Comparison of ENCODE assay signal across 8 cellular contexts in the genomic region with DNA sequence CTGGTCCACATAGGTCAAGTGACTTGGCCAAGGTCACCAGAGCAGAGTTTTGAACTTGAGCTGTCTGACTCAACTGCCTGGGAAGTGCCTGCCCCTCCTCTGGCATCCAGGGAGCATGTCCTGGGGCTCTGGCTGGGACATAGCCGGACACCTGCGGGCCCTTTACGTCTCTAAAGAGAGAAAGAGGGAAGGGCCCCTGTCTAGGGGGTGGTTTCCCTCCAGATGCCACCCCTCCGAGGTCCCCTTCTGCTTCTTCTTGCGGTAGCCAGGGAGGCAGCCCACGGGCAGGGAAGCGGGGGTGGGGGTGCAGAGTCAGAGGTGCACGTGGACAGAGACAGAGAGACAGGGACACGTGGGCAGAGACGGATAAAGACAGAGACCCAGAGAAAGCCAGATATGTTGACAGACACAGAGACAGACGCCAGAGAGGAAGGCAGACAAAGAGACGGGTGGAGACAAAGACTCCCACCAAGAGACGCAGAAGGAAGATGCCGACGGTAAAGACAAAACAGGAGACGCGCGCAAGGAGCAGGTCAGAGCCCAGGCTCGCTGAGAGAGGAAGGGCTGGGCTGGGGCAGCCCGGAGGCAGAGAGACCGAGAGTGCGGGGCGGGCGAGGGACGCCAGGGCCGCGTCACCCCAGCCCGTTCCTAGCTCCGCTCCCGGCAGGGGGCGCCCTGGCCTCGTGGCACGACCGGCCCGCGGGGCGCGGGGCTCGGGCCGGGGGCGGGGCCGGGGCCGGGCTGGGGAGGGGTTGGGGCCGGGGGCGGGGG. TPM values are rescaled to one million over a fixed set of nuclear protein-coding genes. Genes with fewer than 3 reads are reported as not detected.
DNase-seq lines count a peak whose midpoint lies in the region; ATAC-seq and TF ChIP-seq lines count a peak whose summit lies in the region.

No MANE protein-coding gene starts in this region.

- peaks cover 2 to 5% of the 10 kb centered on the region in 2 experiments; a peak in 3 of 4 replicates for H3K4me1 ChIP-seq in HCT116 (ENCODE audit: control insufficient read depth in 1 of 2, insufficient read depth in 2 of 2, low read length in 2 of 2)
- peaks cover 52% of the 10 kb centered on the region for H3K4me1 ChIP-seq in SJSA1 (replicated peaks)
- peaks cover 0 to 29% of the 10 kb centered on the region in 2 donors for H3K4me1 ChIP-seq in right atrium auricular region

- H3K9me3 Mint-ChIP-seq in activated naive CD8-positive, alpha-beta T cell (ENCODE audit: low read depth): no peaks in the 10 kb centered on the region

- H3K4me2 ChIP-seq in HCT116 (ENCODE audit: low read length): peak overlapping the region; percentile 68

- intact Hi-C loops in HCT116 (cut with micrococcal nuclease): no loop called here
- intact Hi-C loops in sciatic nerve (cut with DNase I): loop anchor here (5.0 kb wide), 1 partner anchor 149 kb away; no protein-coding TSS in a partner anchor

- peaks cover 9% of the 10 kb centered on the region for H3K4me1 Mint-ChIP-seq in activated naive CD8-positive, alpha-beta T cell (ENCODE audit: low read depth)

- no peaks in the 10 kb centered on the region for H4K20me1 ChIP-seq in HCT116 (ENCODE audit: insufficient read depth)

- H3K9ac ChIP-seq in HCT116 (ENCODE audit: low read length): peak overlapping the region; percentile 28; the same call in 1 of the 2 replicates

- TF ChIP-seq RAD21 in HCT116 (IDR thresholded peaks at IDR 0.05; ENCODE audit: low read depth): peak; percentile 66

- no TSS peak for BruUV-seq in HCT116 (replicated peaks; lab: Mats Ljungman, UMichigan)

- H3K27ac ChIP-seq in HCT116 (ENCODE audit: low read depth, low read length) (no peak overlapping the region), SJSA1 (peak overlapping the region; percentile 51), right atrium auricular region (peak overlapping the region in 1 of 2 donors; percentile 35)

- H3K9me2 ChIP-seq in HCT116 (ENCODE audit: insufficient read depth): no peaks in the 10 kb centered on the region

- peak; percentile 56 for TF ChIP-seq CTCF in AG09309 (IDR thresholded peaks at IDR 0.05; ENCODE audit: control insufficient read depth, insufficient read depth, low read depth, low read length, missing control alignments)
- TF ChIP-seq CTCF in HCT116 (IDR thresholded peaks at IDR 0.05 in 2 of 3, conservative IDR thresholded peaks at IDR 0.05 in 1 of 3; ENCODE audit: borderline replicate concordance in 1 of 3, insufficient read depth in 1 of 3, low read depth in 2 of 3, low read length in 2 of 3): peak; percentile 32 to 62 (median 41); a peak in 5 of 6 replicates
- peak; percentile 56 to 71 for TF ChIP-seq CTCF in right atrium auricular region (IDR thresholded peaks at IDR 0.05)

- RAD21 ChIA-PET in HCT116 (lab: Charles Lee; ENCODE audit: low non-redundant PET in 1 of 2, low total read pairs in 2 of 2, uncharacterized antibody in 2 of 2, unreplicated experiment in 2 of 2): interaction anchor here in 1 of 2 experiments (0.6 kb wide), 1 partner anchor 10 kb away, joined by 4 read pairs; no protein-coding TSS in a partner anchor

- CTCF ChIA-PET in HCT116 (lab: Charles Lee): interaction anchor here (0.9 to 1.5 kb wide), 4 partner anchors 9 to 87 kb away, joined by 3 to 5 read pairs (median 4); no protein-coding TSS in a partner anchor

- POLR2A ChIA-PET in HCT116 (lab: Charles Lee): no interaction called here

- H3K4me3 ChIP-seq in AG09309 (ENCODE audit: control insufficient read depth, low read depth, low read length) (no peak overlapping the region; the same call in 1 of the 2 replicates), HCT116 (replicated peaks in 1 of 2; ENCODE audit: low read depth in 1 of 2, low read length in 2 of 2) (peak overlapping the region; percentile 9 to 17; a peak in 2 of 4 replicates), SJSA1 (peak overlapping the region; percentile 70), right atrium auricular region (peak overlapping the region in 1 of 2 donors; percentile 50)

- H3K36me3 ChIP-seq in HCT116 (ENCODE audit: control insufficient read depth in 1 of 2, insufficient read depth in 2 of 2, low read length in 2 of 2) (no peaks in the 10 kb centered on the region), SJSA1 (peaks cover 38% of the 10 kb centered on the region), right atrium auricular region (no peaks in the 10 kb centered on the region)

- H2AFZ ChIP-seq in HCT116 (ENCODE audit: low read depth, low read length, poor library complexity, severe bottlenecking): peak overlapping the region; percentile 92

- peak overlapping the region; percentile 16 for H3K27ac Mint-ChIP-seq in activated naive CD8-positive, alpha-beta T cell

- H3K4me3 Mint-ChIP-seq in activated naive CD8-positive, alpha-beta T cell: peak overlapping the region; percentile 85

- DNase-seq in AG09309 (ENCODE audit: low read depth): no peak
- no peak for DNase-seq in HCT116 (ENCODE audit: low read depth, low spot score)
- peak; percentile 75 to 88 for DNase-seq in SJSA1 (ENCODE audit: low read depth in 1 of 2, low spot score in 2 of 2)
- DNase-seq in right atrium auricular region (ENCODE audit: low spot score): peak; percentile 69
- peak; percentile 81 for DNase-seq in sciatic nerve (ENCODE audit: low spot score)
- DNase-seq in SIG-M5 treated with dmso at 0.1 percent for 504 hours (lab: John Stamatoyannopoulos, UW; ENCODE audit: unreplicated experiment): no peak

- H3K27me3 ChIP-seq in HCT116 (ENCODE audit: insufficient read depth, low read length): no peaks in the 10 kb centered on the region
- H3K27me3 ChIP-seq in SJSA1 (replicated peaks): no peaks in the 10 kb centered on the region
- no peaks in the 10 kb centered on the region for H3K27me3 ChIP-seq in right atrium auricular region

- no peak for TF ChIP-seq POLR2A in HCT116 (IDR thresholded peaks at IDR 0.05; ENCODE audit: borderline replicate concordance, extremely low read depth, insufficient read depth, insufficient read length)

- ATAC-seq in HCT116: peak; percentile 92
- ATAC-seq in sciatic nerve: peak; percentile 66
- ATAC-seq in HG02885 (IDR thresholded peaks at IDR 0.05; ENCODE audit: poor library complexity, unreplicated experiment): no peak

- peaks cover 40% of the 10 kb centered on the region for H3K27me3 Mint-ChIP-seq in activated naive CD8-positive, alpha-beta T cell

- H3K79me2 ChIP-seq in HCT116 (ENCODE audit: insufficient read depth, low read length): no peaks in the 10 kb centered on the region

- H3K36me3 Mint-ChIP-seq in activated naive CD8-positive, alpha-beta T cell: no peaks in the 10 kb centered on the region

- H3K9me3 ChIP-seq in HCT116 (ENCODE audit: control insufficient read depth in 1 of 2, insufficient read depth in 1 of 2, low read depth in 1 of 2, low read length in 2 of 2): no peaks in the 10 kb centered on the region
- no peaks in the 10 kb centered on the region for H3K9me3 ChIP-seq in SJSA1 (replicated peaks)
- no peaks in the 10 kb centered on the region for H3K9me3 ChIP-seq in right atrium auricular region

TF ChIP-seq in HCT116, 20 proteins besides CTCF, POLR2A, EP300 and RAD21:
- no peak for TF ChIP-seq SIN3A (IDR thresholded peaks at IDR 0.05; ENCODE audit: low read depth)
- TF ChIP-seq ZNF274 (IDR thresholded peaks at IDR 0.05; ENCODE audit: low read depth, low read length): no peak
- no peak for TF ChIP-seq EGR1 (IDR thresholded peaks at IDR 0.05; ENCODE audit: low read depth)
- TF ChIP-seq SRF (IDR thresholded peaks at IDR 0.05; ENCODE audit: low read depth): no peak
- no peak for TF ChIP-seq FOSL1 (IDR thresholded peaks at IDR 0.05; ENCODE audit: low read depth)
- TF ChIP-seq, protein P1, sequence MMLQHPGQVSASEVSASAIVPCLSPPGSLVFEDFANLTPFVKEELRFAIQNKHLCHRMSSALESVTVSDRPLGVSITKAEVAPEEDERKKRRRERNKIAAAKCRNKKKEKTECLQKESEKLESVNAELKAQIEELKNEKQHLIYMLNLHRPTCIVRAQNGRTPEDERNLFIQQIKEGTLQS (IDR thresholded peaks at IDR 0.05): no peak
- TF ChIP-seq, protein P2, sequence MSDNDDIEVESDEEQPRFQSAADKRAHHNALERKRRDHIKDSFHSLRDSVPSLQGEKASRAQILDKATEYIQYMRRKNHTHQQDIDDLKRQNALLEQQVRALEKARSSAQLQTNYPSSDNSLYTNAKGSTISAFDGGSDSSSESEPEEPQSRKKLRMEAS (IDR thresholded peaks at IDR 0.05): no peak
- TF ChIP-seq CBX3 (IDR thresholded peaks at IDR 0.05; ENCODE audit: low read depth): no peak
- no peak for TF ChIP-seq EZH2 (IDR thresholded peaks at IDR 0.05)
- TF ChIP-seq, protein P3, sequence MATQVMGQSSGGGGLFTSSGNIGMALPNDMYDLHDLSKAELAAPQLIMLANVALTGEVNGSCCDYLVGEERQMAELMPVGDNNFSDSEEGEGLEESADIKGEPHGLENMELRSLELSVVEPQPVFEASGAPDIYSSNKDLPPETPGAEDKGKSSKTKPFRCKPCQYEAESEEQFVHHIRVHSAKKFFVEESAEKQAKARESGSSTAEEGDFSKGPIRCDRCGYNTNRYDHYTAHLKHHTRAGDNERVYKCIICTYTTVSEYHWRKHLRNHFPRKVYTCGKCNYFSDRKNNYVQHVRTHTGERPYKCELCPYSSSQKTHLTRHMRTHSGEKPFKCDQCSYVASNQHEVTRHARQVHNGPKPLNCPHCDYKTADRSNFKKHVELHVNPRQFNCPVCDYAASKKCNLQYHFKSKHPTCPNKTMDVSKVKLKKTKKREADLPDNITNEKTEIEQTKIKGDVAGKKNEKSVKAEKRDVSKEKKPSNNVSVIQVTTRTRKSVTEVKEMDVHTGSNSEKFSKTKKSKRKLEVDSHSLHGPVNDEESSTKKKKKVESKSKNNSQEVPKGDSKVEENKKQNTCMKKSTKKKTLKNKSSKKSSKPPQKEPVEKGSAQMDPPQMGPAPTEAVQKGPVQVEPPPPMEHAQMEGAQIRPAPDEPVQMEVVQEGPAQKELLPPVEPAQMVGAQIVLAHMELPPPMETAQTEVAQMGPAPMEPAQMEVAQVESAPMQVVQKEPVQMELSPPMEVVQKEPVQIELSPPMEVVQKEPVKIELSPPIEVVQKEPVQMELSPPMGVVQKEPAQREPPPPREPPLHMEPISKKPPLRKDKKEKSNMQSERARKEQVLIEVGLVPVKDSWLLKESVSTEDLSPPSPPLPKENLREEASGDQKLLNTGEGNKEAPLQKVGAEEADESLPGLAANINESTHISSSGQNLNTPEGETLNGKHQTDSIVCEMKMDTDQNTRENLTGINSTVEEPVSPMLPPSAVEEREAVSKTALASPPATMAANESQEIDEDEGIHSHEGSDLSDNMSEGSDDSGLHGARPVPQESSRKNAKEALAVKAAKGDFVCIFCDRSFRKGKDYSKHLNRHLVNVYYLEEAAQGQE (IDR thresholded peaks at IDR 0.05; ENCODE audit: low read depth): no peak
- no peak for TF ChIP-seq JUND (IDR thresholded peaks at IDR 0.05)
- no peak for TF ChIP-seq SP1 (IDR thresholded peaks at IDR 0.05; ENCODE audit: low read depth)
- no peak for TF ChIP-seq ELF1 (IDR thresholded peaks at IDR 0.05; ENCODE audit: borderline replicate concordance, low read depth)
- no peak for TF ChIP-seq ZFX (IDR thresholded peaks at IDR 0.05)

RNA-seq across cellular contexts. Expression of a gene that starts 0.5 kb away (rescaled TPM):
- total RNA-seq in HCT116 (2021; ENCODE audit: unreplicated experiment) (0.61 TPM), right atrium auricular region (10 to 100 TPM; 16.2 to 50.3 TPM), sciatic nerve (14.6 TPM)
- 0.46 and 0.55 TPM in 2 replicates for polyA plus RNA-seq in HCT116 (2012)
- total RNA-seq in SJSA1 (2014; rRNA removed; shearing (Covaris generic)): 269 and 410 TPM in 2 replicates

Comparison
In these comparisons a context has a peak if more than half of its experiments do, and no peak if none do; other contexts are left out.
1. DNase-seq: peak in SJSA1 (2 of 2), right atrium auricular region (single experiment) and sciatic nerve (single experiment); none in AG09309 (single experiment), HCT116 (single experiment) and SIG-M5 treated with dmso at 0.1 percent for 504 hours (single experiment).
2. Peak in every context shown above with its lines, with median percentiles within 50 percentile points of each other: CTCF ChIP-seq.